8 cellular contexts compared by ENCODE assay signal in genomic region chr12:104672096-104672445, GRCh38.
DNase-seq lines count a peak whose midpoint lies in the region; ATAC-seq and TF ChIP-seq lines count a peak whose summit lies in the region.
"Had no signal": no experiment of that assay in that cellular context is flagged by ENCODE, and none has a peak within 500 bp of the region (broad histone marks: within the 10 kb centered on the region; RNA-seq: fewer than 3 reads in every experiment).

No MANE protein-coding gene starts in this region.

- peaks cover 25 to 71% (median 52%) of the 10 kb centered on the region in 3 donors for H3K4me1 ChIP-seq in esophagus squamous epithelium

- intact Hi-C loops in esophagus squamous epithelium (cut with DNase I): no loop called here

- ATAC-seq in T-helper 17 cell (no peak), GM21723 (IDR thresholded peaks at IDR 0.05; ENCODE audit: unreplicated experiment) (no peak)
- ATAC-seq in stimulated activated naive B cell treated with anti-CD40 and anti-IgM and Interleukin-4, amounts not matched to agents 10 μg/mL and 1 μg/mL and 100 μg/mL, for 72 hours (replicated peaks): no peak

- peaks cover 50% of the 10 kb centered on the region for H3K4me1 Mint-ChIP-seq in T-helper 17 cell
- H3K4me1 Mint-ChIP-seq in stimulated activated naive B cell treated with anti-CD40 and anti-IgM and Interleukin-4, amounts not matched to agents 10 μg/mL and 1 μg/mL and 100 μg/mL, for 72 hours: peaks cover 64 to 90% of the 10 kb centered on the region in 2 donors

- H3K27ac Mint-ChIP-seq in T-helper 17 cell: peak overlapping the region; percentile 92
- peak overlapping the region; percentile 89 for H3K27ac Mint-ChIP-seq in stimulated activated naive B cell treated with anti-CD40 and anti-IgM and Interleukin-4, amounts not matched to agents 10 μg/mL and 1 μg/mL and 100 μg/mL, for 72 hours

- H3K9me3 ChIP-seq in T-helper 17 cell (ENCODE audit: control insufficient read depth, low read length, poor library complexity, severe bottlenecking): no peaks in the 10 kb centered on the region
- H3K9me3 ChIP-seq in esophagus squamous epithelium: no peaks in the 10 kb centered on the region
- H3K9me3 ChIP-seq: colonic mucosa had no signal

- peak overlapping the region; percentile 74 for H3K27ac ChIP-seq in HL-60 (replicated peaks)
- H3K27ac ChIP-seq in esophagus squamous epithelium: peak overlapping the region in 3 of 4 donors; percentile 2 to 86 (median 66)

- H3K27me3 ChIP-seq in HL-60 (ENCODE audit: insufficient read depth, poor library complexity, severe bottlenecking) (no peaks in the 10 kb centered on the region), esophagus squamous epithelium (no peaks in the 10 kb centered on the region)
- H3K27me3 ChIP-seq: colonic mucosa had no signal

- H3K4me3 ChIP-seq in HL-60 (replicated peaks; ENCODE audit: insufficient read depth, low read length): no peak overlapping the region
- no peak overlapping the region for H3K4me3 ChIP-seq in esophagus squamous epithelium
- H3K4me3 ChIP-seq: colonic mucosa had no signal

- H3K4me3 Mint-ChIP-seq in T-helper 17 cell: no peak overlapping the region
- H3K4me3 Mint-ChIP-seq in stimulated activated naive B cell treated with anti-CD40 and anti-IgM and Interleukin-4, amounts not matched to agents 10 μg/mL and 1 μg/mL and 100 μg/mL, for 72 hours: peak overlapping the region; percentile 21 to 58

- H3K36me3 Mint-ChIP-seq in T-helper 17 cell (ENCODE audit: low read depth): no peaks in the 10 kb centered on the region
- peaks cover 19 to 37% of the 10 kb centered on the region in 2 donors for H3K36me3 Mint-ChIP-seq in stimulated activated naive B cell treated with anti-CD40 and anti-IgM and Interleukin-4, amounts not matched to agents 10 μg/mL and 1 μg/mL and 100 μg/mL, for 72 hours

- TF ChIP-seq CTCF in HL-60 (IDR thresholded peaks at IDR 0.05; ENCODE audit: insufficient read depth, low read length): no peak
- no peak for TF ChIP-seq CTCF in esophagus squamous epithelium (IDR thresholded peaks at IDR 0.05)

- TF ChIP-seq POLR2A in esophagus squamous epithelium (IDR thresholded peaks at IDR 0.05): no peak

- no peaks in the 10 kb centered on the region for H3K27me3 Mint-ChIP-seq in T-helper 17 cell
- H3K27me3 Mint-ChIP-seq in stimulated activated naive B cell treated with anti-CD40 and anti-IgM and Interleukin-4, amounts not matched to agents 10 μg/mL and 1 μg/mL and 100 μg/mL, for 72 hours: no peaks in the 10 kb centered on the region

- DNase-seq in HL-60 (ENCODE audit: low read depth in 1 of 2, low spot score in 1 of 2): no peak
- no peak for DNase-seq in T-helper 17 cell
- DNase-seq in esophagus squamous epithelium (lab: John Stamatoyannopoulos, UW): no peak
- no peak for DNase-seq in stimulated activated naive B cell treated with anti-CD40 and anti-IgM and Interleukin-4, amounts not matched to agents 10 μg/mL and 1 μg/mL and 100 μg/mL, for 72 hours
- no peak for DNase-seq in HuH-7.5 (ENCODE audit: low spot score)
- DNase-seq in GF-D8 (lab: John Stamatoyannopoulos, UW): no peak

- 67 to 74% methylated on average over 6 to 8 of the region's 8 CpGs for WGBS in esophagus squamous epithelium, 2 donors

- H3K9me3 Mint-ChIP-seq in stimulated activated naive B cell treated with anti-CD40 and anti-IgM and Interleukin-4, amounts not matched to agents 10 μg/mL and 1 μg/mL and 100 μg/mL, for 72 hours: no peaks in the 10 kb centered on the region

- H3K36me3 ChIP-seq in esophagus squamous epithelium: no peaks in the 10 kb centered on the region
- H3K36me3 ChIP-seq: colonic mucosa had no signal
